1 cellular context compared by ENCODE assay signal in genomic region chr7:87463982-87464381, GRCh38.
TF ChIP-seq lines count a peak whose summit lies in the region.

No MANE protein-coding gene starts in this region.

TF ChIP-seq in HepG2, 621 proteins besides CTCF, POLR2A, EP300 and RAD21 (continued from another document and continues in another):
- TF ChIP-seq PAXIP1 (CRISPR knock-in tag; conservative IDR thresholded peaks at IDR 0.05) (peak; percentile 89), ZBTB7B (CRISPR knock-in tag; IDR thresholded peaks at IDR 0.05) (peak; percentile 48; the same call in 1 of the 2 replicates), SOX13 (IDR thresholded peaks at IDR 0.05) (peak; percentile 66; the same call in 1 of the 2 replicates), SOX13 (CRISPR knock-in tag; conservative IDR thresholded peaks at IDR 0.05 in 1 of 2, IDR thresholded peaks at IDR 0.05 in 1 of 2) (peak in 1 of 2 experiments; percentile 93; a peak in 2 of 4 replicates), ONECUT2 (CRISPR knock-in tag; IDR thresholded peaks at IDR 0.05) (peak; percentile 54; the same call in 1 of the 2 replicates), KLF6 (CRISPR knock-in tag; IDR thresholded peaks at IDR 0.05) (0 out of 2 replicates have a peak, but pooled peaks have one; percentile 47), EHMT2 (IDR thresholded peaks at IDR 0.05; ENCODE audit: borderline replicate concordance, low read depth, low read length) (peak; percentile 68; the same call in 1 of the 2 replicates), RBAK (CRISPR knock-in tag; IDR thresholded peaks at IDR 0.05) (no peak), ZBTB39 (CRISPR knock-in tag; IDR thresholded peaks at IDR 0.05) (no peak), FOXP1 (IDR thresholded peaks at IDR 0.05) (no peak), FOXP1 (CRISPR knock-in tag; IDR thresholded peaks at IDR 0.05) (peak; percentile 63; the same call in 1 of the 2 replicates), GATAD1 (CRISPR knock-in tag; IDR thresholded peaks at IDR 0.05) (0 out of 2 replicates have a peak, but pooled peaks have one; percentile 38), HMGXB4 (CRISPR knock-in tag; IDR thresholded peaks at IDR 0.05; ENCODE audit: borderline replicate concordance in 1 of 2, low read depth in 1 of 2) (peak in 1 of 2 experiments; percentile 49; a peak in 1 of 4 replicates), MIXL1 (CRISPR knock-in tag; IDR thresholded peaks at IDR 0.05) (peak; percentile 68), ZNF761 (CRISPR knock-in tag; conservative IDR thresholded peaks at IDR 0.05) (0 out of 2 replicates have a peak, but pooled peaks have one; percentile 38), HOMEZ (CRISPR knock-in tag; IDR thresholded peaks at IDR 0.05; ENCODE audit: low read depth) (peak; percentile 70), ZC3H13 (CRISPR knock-in tag; IDR thresholded peaks at IDR 0.05) (no peak), YEATS4 (CRISPR knock-in tag; IDR thresholded peaks at IDR 0.05; ENCODE audit: borderline replicate concordance) (0 out of 2 replicates have a peak, but pooled peaks have one; percentile 48), SOX5 (CRISPR knock-in tag; IDR thresholded peaks at IDR 0.05; ENCODE audit: borderline replicate concordance) (peak; percentile 93), ZMAT3 (CRISPR knock-in tag; conservative IDR thresholded peaks at IDR 0.05) (0 out of 2 replicates have a peak, but pooled peaks have one; percentile 65), ZNF441 (CRISPR knock-in tag; IDR thresholded peaks at IDR 0.05; ENCODE audit: borderline replicate concordance) (peak; percentile 81), ZBTB43 (CRISPR knock-in tag; conservative IDR thresholded peaks at IDR 0.05) (peak; percentile 54; the same call in 1 of the 2 replicates), MIER2 (CRISPR knock-in tag; IDR thresholded peaks at IDR 0.05) (peak; percentile 70; the same call in 1 of the 2 replicates)
- TF ChIP-seq, protein P1, sequence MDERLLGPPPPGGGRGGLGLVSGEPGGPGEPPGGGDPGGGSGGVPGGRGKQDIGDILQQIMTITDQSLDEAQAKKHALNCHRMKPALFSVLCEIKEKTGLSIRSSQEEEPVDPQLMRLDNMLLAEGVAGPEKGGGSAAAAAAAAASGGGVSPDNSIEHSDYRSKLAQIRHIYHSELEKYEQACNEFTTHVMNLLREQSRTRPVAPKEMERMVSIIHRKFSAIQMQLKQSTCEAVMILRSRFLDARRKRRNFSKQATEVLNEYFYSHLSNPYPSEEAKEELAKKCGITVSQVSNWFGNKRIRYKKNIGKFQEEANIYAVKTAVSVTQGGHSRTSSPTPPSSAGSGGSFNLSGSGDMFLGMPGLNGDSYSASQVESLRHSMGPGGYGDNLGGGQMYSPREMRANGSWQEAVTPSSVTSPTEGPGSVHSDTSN (CRISPR knock-in tag; IDR thresholded peaks at IDR 0.05) = 0 out of 2 replicates have a peak, but pooled peaks have one; percentile 21
- TF ChIP-seq, protein P2, sequence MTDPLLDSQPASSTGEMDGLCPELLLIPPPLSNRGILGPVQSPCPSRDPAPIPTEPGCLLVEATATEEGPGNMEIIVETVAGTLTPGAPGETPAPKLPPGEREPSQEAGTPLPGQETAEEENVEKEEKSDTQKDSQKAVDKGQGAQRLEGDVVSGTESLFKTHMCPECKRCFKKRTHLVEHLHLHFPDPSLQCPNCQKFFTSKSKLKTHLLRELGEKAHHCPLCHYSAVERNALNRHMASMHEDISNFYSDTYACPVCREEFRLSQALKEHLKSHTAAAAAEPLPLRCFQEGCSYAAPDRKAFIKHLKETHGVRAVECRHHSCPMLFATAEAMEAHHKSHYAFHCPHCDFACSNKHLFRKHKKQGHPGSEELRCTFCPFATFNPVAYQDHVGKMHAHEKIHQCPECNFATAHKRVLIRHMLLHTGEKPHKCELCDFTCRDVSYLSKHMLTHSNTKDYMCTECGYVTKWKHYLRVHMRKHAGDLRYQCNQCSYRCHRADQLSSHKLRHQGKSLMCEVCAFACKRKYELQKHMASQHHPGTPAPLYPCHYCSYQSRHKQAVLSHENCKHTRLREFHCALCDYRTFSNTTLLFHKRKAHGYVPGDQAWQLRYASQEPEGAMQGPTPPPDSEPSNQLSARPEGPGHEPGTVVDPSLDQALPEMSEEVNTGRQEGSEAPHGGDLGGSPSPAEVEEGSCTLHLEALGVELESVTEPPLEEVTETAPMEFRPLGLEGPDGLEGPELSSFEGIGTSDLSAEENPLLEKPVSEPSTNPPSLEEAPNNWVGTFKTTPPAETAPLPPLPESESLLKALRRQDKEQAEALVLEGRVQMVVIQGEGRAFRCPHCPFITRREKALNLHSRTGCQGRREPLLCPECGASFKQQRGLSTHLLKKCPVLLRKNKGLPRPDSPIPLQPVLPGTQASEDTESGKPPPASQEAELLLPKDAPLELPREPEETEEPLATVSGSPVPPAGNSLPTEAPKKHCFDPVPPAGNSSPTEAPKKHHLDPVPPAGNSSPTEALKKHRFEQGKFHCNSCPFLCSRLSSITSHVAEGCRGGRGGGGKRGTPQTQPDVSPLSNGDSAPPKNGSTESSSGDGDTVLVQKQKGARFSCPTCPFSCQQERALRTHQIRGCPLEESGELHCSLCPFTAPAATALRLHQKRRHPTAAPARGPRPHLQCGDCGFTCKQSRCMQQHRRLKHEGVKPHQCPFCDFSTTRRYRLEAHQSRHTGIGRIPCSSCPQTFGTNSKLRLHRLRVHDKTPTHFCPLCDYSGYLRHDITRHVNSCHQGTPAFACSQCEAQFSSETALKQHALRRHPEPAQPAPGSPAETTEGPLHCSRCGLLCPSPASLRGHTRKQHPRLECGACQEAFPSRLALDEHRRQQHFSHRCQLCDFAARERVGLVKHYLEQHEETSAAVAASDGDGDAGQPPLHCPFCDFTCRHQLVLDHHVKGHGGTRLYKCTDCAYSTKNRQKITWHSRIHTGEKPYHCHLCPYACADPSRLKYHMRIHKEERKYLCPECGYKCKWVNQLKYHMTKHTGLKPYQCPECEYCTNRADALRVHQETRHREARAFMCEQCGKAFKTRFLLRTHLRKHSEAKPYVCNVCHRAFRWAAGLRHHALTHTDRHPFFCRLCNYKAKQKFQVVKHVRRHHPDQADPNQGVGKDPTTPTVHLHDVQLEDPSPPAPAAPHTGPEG (CRISPR knock-in tag; IDR thresholded peaks at IDR 0.05) = peak; percentile 35; the same call in 1 of the 2 replicates
- TF ChIP-seq, protein P3, sequence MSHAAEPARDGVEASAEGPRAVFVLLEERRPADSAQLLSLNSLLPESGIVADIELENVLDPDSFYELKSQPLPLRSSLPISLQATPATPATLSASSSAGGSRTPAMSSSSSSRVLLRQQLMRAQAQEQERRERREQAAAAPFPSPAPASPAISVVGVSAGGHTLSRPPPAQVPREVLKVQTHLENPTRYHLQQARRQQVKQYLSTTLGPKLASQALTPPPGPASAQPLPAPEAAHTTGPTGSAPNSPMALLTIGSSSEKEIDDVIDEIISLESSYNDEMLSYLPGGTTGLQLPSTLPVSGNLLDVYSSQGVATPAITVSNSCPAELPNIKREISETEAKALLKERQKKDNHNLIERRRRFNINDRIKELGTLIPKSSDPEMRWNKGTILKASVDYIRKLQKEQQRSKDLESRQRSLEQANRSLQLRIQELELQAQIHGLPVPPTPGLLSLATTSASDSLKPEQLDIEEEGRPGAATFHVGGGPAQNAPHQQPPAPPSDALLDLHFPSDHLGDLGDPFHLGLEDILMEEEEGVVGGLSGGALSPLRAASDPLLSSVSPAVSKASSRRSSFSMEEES (CRISPR knock-in tag; IDR thresholded peaks at IDR 0.05) = peak; percentile 60; the same call in 1 of the 2 replicates
- TF ChIP-seq, protein P4, sequence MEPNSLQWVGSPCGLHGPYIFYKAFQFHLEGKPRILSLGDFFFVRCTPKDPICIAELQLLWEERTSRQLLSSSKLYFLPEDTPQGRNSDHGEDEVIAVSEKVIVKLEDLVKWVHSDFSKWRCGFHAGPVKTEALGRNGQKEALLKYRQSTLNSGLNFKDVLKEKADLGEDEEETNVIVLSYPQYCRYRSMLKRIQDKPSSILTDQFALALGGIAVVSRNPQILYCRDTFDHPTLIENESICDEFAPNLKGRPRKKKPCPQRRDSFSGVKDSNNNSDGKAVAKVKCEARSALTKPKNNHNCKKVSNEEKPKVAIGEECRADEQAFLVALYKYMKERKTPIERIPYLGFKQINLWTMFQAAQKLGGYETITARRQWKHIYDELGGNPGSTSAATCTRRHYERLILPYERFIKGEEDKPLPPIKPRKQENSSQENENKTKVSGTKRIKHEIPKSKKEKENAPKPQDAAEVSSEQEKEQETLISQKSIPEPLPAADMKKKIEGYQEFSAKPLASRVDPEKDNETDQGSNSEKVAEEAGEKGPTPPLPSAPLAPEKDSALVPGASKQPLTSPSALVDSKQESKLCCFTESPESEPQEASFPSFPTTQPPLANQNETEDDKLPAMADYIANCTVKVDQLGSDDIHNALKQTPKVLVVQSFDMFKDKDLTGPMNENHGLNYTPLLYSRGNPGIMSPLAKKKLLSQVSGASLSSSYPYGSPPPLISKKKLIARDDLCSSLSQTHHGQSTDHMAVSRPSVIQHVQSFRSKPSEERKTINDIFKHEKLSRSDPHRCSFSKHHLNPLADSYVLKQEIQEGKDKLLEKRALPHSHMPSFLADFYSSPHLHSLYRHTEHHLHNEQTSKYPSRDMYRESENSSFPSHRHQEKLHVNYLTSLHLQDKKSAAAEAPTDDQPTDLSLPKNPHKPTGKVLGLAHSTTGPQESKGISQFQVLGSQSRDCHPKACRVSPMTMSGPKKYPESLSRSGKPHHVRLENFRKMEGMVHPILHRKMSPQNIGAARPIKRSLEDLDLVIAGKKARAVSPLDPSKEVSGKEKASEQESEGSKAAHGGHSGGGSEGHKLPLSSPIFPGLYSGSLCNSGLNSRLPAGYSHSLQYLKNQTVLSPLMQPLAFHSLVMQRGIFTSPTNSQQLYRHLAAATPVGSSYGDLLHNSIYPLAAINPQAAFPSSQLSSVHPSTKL (CRISPR knock-in tag; IDR thresholded peaks at IDR 0.05) = peak; percentile 93
